1 cellular context compared by ENCODE assay signal in the genomic region with DNA sequence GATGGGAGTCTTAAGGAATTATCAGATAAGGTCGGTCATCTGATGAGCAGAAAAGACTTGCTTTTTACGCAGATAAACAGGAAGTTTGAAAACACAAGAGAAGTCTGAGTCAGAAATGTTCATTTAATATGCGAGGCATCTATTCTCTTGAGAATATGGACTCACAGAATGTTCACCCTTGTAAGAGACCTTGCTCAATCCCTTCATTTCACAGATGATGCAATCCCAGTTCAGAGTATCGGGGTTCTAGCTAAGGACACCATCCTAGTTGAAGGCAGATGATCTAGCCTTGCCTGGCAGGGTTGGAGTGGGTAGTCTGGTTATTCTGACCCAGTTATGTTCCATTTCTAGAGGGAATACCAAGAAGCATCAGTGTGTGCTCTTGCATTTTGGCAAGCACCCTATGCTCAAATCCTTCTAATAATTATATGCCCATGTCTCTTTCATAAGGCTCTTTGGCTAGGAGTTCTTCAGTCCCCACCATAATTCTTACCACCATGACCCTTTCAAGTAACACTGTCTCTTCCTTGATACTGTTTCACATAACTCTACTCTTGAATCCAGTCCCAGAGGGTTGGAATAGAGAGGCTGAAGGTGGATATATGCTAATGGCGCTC.
TF ChIP-seq lines count a peak whose summit lies in the region.

No MANE protein-coding gene starts in this region.

TF ChIP-seq in GM12878, 131 proteins besides CTCF, POLR2A, EP300 and RAD21:
- TF ChIP-seq USF2 (IDR thresholded peaks at IDR 0.05; ENCODE audit: borderline replicate concordance, low read depth, low read length) (no peak), HDAC6 (IDR thresholded peaks at IDR 0.05; ENCODE audit: unreplicated experiment) (no peak), BRCA1 (IDR thresholded peaks at IDR 0.05; ENCODE audit: low read depth, low read length) (no peak), FOS (IDR thresholded peaks at IDR 0.05; ENCODE audit: borderline replicate concordance, extremely low read depth, insufficient read length) (no peak), EED (IDR thresholded peaks at IDR 0.05; ENCODE audit: low read depth) (no peak)
- TF ChIP-seq, protein P1, sequence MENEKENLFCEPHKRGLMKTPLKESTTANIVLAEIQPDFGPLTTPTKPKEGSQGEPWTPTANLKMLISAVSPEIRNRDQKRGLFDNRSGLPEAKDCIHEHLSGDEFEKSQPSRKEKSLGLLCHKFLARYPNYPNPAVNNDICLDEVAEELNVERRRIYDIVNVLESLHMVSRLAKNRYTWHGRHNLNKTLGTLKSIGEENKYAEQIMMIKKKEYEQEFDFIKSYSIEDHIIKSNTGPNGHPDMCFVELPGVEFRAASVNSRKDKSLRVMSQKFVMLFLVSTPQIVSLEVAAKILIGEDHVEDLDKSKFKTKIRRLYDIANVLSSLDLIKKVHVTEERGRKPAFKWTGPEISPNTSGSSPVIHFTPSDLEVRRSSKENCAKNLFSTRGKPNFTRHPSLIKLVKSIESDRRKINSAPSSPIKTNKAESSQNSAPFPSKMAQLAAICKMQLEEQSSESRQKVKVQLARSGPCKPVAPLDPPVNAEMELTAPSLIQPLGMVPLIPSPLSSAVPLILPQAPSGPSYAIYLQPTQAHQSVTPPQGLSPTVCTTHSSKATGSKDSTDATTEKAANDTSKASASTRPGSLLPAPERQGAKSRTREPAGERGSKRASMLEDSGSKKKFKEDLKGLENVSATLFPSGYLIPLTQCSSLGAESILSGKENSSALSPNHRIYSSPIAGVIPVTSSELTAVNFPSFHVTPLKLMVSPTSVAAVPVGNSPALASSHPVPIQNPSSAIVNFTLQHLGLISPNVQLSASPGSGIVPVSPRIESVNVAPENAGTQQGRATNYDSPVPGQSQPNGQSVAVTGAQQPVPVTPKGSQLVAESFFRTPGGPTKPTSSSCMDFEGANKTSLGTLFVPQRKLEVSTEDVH (IDR thresholded peaks at IDR 0.05; ENCODE audit: low read depth, partially characterized antibody), result no peak
- TF ChIP-seq, protein P2, sequence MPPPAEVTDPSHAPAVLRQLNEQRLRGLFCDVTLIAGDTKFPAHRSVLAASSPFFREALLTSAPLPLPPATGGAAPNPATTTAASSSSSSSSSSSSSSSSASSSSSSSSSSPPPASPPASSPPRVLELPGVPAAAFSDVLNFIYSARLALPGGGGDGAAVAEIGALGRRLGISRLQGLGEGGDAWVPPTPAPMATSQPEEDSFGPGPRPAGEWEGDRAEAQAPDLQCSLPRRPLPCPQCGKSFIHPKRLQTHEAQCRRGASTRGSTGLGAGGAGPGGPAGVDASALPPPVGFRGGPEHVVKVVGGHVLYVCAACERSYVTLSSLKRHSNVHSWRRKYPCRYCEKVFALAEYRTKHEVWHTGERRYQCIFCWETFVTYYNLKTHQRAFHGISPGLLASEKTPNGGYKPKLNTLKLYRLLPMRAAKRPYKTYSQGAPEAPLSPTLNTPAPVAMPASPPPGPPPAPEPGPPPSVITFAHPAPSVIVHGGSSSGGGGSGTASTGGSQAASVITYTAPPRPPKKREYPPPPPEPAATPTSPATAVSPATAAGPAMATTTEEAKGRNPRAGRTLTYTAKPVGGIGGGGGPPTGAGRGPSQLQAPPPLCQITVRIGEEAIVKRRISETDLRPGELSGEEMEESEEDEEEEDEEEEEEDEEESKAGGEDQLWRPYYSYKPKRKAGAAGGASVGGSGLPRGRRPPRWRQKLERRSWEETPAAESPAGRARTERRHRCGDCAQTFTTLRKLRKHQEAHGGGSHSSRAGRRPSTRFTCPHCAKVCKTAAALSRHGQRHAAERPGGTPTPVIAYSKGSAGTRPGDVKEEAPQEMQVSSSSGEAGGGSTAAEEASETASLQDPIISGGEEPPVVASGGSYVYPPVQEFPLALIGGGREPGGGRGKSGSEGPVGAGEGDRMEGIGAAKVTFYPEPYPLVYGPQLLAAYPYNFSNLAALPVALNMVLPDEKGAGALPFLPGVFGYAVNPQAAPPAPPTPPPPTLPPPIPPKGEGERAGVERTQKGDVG (CRISPR knock-in tag; IDR thresholded peaks at IDR 0.05), result no peak
TF ChIP-seq in GM12878: peak in this region for 0.
